ENCODE assay signal across 10 cellular contexts in genomic region chr6:43491750-43492661, GRCh38. TPM values are rescaled to one million over a fixed set of nuclear protein-coding genes. Genes with fewer than 3 reads are reported as not detected.
DNase-seq lines count a peak whose midpoint lies in the region; ATAC-seq, FAIRE-seq and TF ChIP-seq lines count a peak whose summit lies in the region.
"Had no signal": no experiment of that assay in that cellular context is flagged by ENCODE, and none has a peak within 500 bp of the region (broad histone marks: within the 10 kb centered on the region; RNA-seq: fewer than 3 reads in every experiment).

No MANE protein-coding gene starts in this region.

- in situ Hi-C loops in HepG2 (cut with HindIII; ENCODE audit: extremely low pct_ligation_motif_present, low pct_unique_long_range_greater_than_20kb): loop anchor here (5.0 kb wide), 1 partner anchor 35 kb away; the partner anchor contains the start of gene DLK2

- H3K27me3 ChIP-seq in HepG2 (ENCODE audit: control insufficient read depth in 1 of 2, insufficient read depth in 2 of 2, low read length in 2 of 2): no peaks in the 10 kb centered on the region

- H3K9ac ChIP-seq in HepG2 (ENCODE audit: insufficient read depth, low read depth, low read length): peak overlapping the region; percentile 48; the same call in 1 of the 2 replicates

- peak overlapping the region; percentile 41 for H3K4me2 ChIP-seq in HepG2 (ENCODE audit: low read depth, low read length)

- TF ChIP-seq POLR2A in HepG2 (IDR thresholded peaks at IDR 0.05; ENCODE audit: insufficient read depth in 1 of 2, low read depth in 2 of 2, low read length in 2 of 2): no peak

- no peak for TF ChIP-seq EP300 in HepG2 (IDR thresholded peaks at IDR 0.05; ENCODE audit: low read depth in 2 of 2, low read length in 2 of 2)
- TF ChIP-seq EP300 in HepG2 (CRISPR knock-in tag; IDR thresholded peaks at IDR 0.05; ENCODE audit: borderline replicate concordance): no peak

- intact Hi-C loops in HepG2 (cut with micrococcal nuclease; ENCODE audit: unreplicated experiment): loop anchor here (2.0 to 10.0 kb wide), 3 partner anchors 15 to 230 kb away; partner anchors contain the start of gene TJAP1

- FAIRE-seq in HepG2 (lab: Jason Lieb, UNC): peak; percentile 39
- FAIRE-seq: A204.1 had no signal

- ATAC-seq in HepG2 (no peak), HG03442 (IDR thresholded peaks at IDR 0.05; ENCODE audit: unreplicated experiment) (no peak)

- no peak for TF ChIP-seq CTCF in HepG2 (CRISPR knock-in tag; IDR thresholded peaks at IDR 0.05)

- H3K4me1 ChIP-seq in HepG2 (ENCODE audit: insufficient read depth, low read length): no peaks in the 10 kb centered on the region

- H3K36me3 ChIP-seq in HepG2 (replicated peaks in 1 of 2; ENCODE audit: control insufficient read depth in 1 of 2, insufficient read depth in 2 of 2, low read length in 2 of 2): peaks cover 0 to 4% of the 10 kb centered on the region in 2 experiments; a peak in 2 of 5 replicates

- H2AFZ ChIP-seq in HepG2 (ENCODE audit: low read length): no peak overlapping the region

- 82% methylated on average over 10 of the region's 10 CpGs for WGBS in HepG2 (ENCODE audit: low lambda C conversion rate)

- no peak for TF ChIP-seq RAD21 in HepG2 (CRISPR knock-in tag; IDR thresholded peaks at IDR 0.05)

- BruUV-seq in HepG2 (replicated peaks; lab: Mats Ljungman, UMichigan): no TSS peak

- POLR2A ChIA-PET in HepG2 (lab: Yijun Ruan, JAX): interaction anchor here (0.9 to 6.4 kb wide), 9 partner anchors 13 to 310 kb away, joined by 3 to 141 read pairs (median 6); partner anchors contain the start of genes ABCC10, CUL9, DLK2 and POLR1C

- H4K20me1 ChIP-seq in HepG2 (ENCODE audit: insufficient read depth, low read length): no peaks in the 10 kb centered on the region

- H3K27ac ChIP-seq in caudate nucleus (ENCODE audit: low read depth, low read length): no peak overlapping the region
- H3K27ac ChIP-seq in HepG2 (ENCODE audit: extremely low read length, insufficient read depth, low read length): no peak overlapping the region

- peaks cover 50% of the 10 kb centered on the region for H3K79me2 ChIP-seq in HepG2 (ENCODE audit: insufficient read depth, low read length)

- CTCF ChIA-PET in HepG2 (lab: Yijun Ruan, JAX; ENCODE audit: low intra/inter-chr PET ratio, low total read pairs): no interaction called here

- H3K9me3 ChIP-seq in HepG2 (ENCODE audit: low read length): no peaks in the 10 kb centered on the region

- H3K4me3 ChIP-seq in HepG2 (replicated peaks in 1 of 3; ENCODE audit: insufficient read depth in 1 of 3, low read depth in 2 of 3, low read length in 3 of 3): peak overlapping the region in 1 of 3 experiments; percentile 2; a peak in 1 of 6 replicates

- DNase-seq in NCI-H1694 treated with DMSO at 0.1 percent for 48 hours (lab: John Stamatoyannopoulos, UW): peak; percentile 24
- DNase-seq in NCI-H1694 (lab: John Stamatoyannopoulos, UW): no peak
- DNase-seq in caudate nucleus (lab: John Stamatoyannopoulos, UW): peak in 59 of 61 donors; percentile 44 to 94 (median 82)
- DNase-seq in HepG2 (ENCODE audit: low spot score): no peak
- DNase-seq in ureter (ENCODE audit: low spot score): peak; percentile 88
- DNase-seq in T-helper 2 cell: no peak
- DNase-seq in kidney glomerular epithelial cell (lab: John Stamatoyannopoulos, UW): no peak
- DNase-seq: trophoblast cell had no signal

RNA-seq across cellular contexts. Expression of gene TJAP1, which starts 14.6 kb away (rescaled TPM):
- 10.2 and 15.7 TPM in 2 replicates for total RNA-seq in HepG2 (2016; rRNA removed; fragmentation: Illumina TruSeq; extraction: Trizol)
- total RNA-seq in HepG2 (2016; cell fraction: cytosol; rRNA removed; fragmentation: Illumina TruSeq; extraction: Trizol; ENCODE audit: low read depth): 6.4 and 7.2 TPM in 2 replicates
- total RNA-seq in HepG2 (2016; cell fraction: insoluble cytoplasmic fraction; rRNA removed; fragmentation: Illumina TruSeq; extraction: Trizol): 12.5 and 16.8 TPM in 2 replicates
- 7.9 and 8.5 TPM in 2 replicates for total RNA-seq in HepG2 (2016; cell fraction: membrane; rRNA removed; fragmentation: Illumina TruSeq; extraction: Trizol)
- total RNA-seq in HepG2 (2016; cell fraction: nucleus; rRNA removed; fragmentation: Illumina TruSeq; extraction: Trizol): 22.6 and 23.5 TPM in 2 replicates
- polyA plus RNA-seq in HepG2 (2011; rRNA removed): 41.6 and 48.3 TPM in 2 replicates
- polyA plus RNA-seq in HepG2 (2011; cell fraction: cytosol; rRNA removed): 19.2 and 22.0 TPM in 2 replicates
- 220 TPM in 2 replicates for polyA plus RNA-seq in HepG2 (2011; cell fraction: nucleus; rRNA removed)
- 27.3 and 28.6 TPM in 2 replicates for polyA plus RNA-seq in HepG2 (2012)
- polyA plus RNA-seq in HepG2 (2016; cell fraction: cytosol; fragmentation: Illumina TruSeq; extraction: Trizol; ENCODE audit: low read depth): 2.1 and 2.3 TPM in 2 replicates
- polyA plus RNA-seq in HepG2 (2016; cell fraction: insoluble cytoplasmic fraction; fragmentation: Illumina TruSeq; extraction: Trizol; ENCODE audit: low read depth): 13.6 and 18.5 TPM in 2 replicates
- 6.4 and 6.8 TPM in 2 replicates for polyA plus RNA-seq in HepG2 (2016; cell fraction: membrane; fragmentation: Illumina TruSeq; extraction: Trizol; ENCODE audit: low read depth)
- polyA plus RNA-seq in HepG2 (2016; cell fraction: nucleus; fragmentation: Illumina TruSeq; extraction: Trizol; ENCODE audit: insufficient read depth, low read depth): 89.6 and 90.5 TPM in 2 replicates
- polyA minus RNA-seq in HepG2 (2011; rRNA and poly(A)+ RNA removed; ENCODE audit: low replicate concordance): 17.3 and 27.1 TPM in 2 replicates
- 9.3 and 9.7 TPM in 2 replicates for polyA minus RNA-seq in HepG2 (2011; cell fraction: cytosol; rRNA and poly(A)+ RNA removed)
- polyA minus RNA-seq in HepG2 (2011; cell fraction: nucleus; rRNA and poly(A)+ RNA removed): 38.8 and 46.0 TPM in 2 replicates
- 36.5 TPM for total RNA-seq in ureter

RNA-seq across cellular contexts. Expression of gene LRRC73, which starts 18.1 kb away (rescaled TPM):
- total RNA-seq in HepG2 (2016; rRNA removed; fragmentation: Illumina TruSeq; extraction: Trizol) (0.11 and 0.17 TPM in 2 replicates), ureter (0.57 TPM)
- 0.20 TPM in 1 of 2 replicates, not detected in the other for total RNA-seq in HepG2 (2016; cell fraction: cytosol; rRNA removed; fragmentation: Illumina TruSeq; extraction: Trizol; ENCODE audit: low read depth)
- total RNA-seq in HepG2 (2016; cell fraction: insoluble cytoplasmic fraction; rRNA removed; fragmentation: Illumina TruSeq; extraction: Trizol): 0.16 and 0.22 TPM in 2 replicates
- 0.25 and 0.45 TPM in 2 replicates for total RNA-seq in HepG2 (2016; cell fraction: membrane; rRNA removed; fragmentation: Illumina TruSeq; extraction: Trizol)
- total RNA-seq in HepG2 (2016; cell fraction: nucleus; rRNA removed; fragmentation: Illumina TruSeq; extraction: Trizol): 0.28 TPM in 1 of 2 replicates, not detected in the other
- polyA plus RNA-seq in HepG2 (2011; rRNA removed): 0.08 and 0.12 TPM in 2 replicates
- 0.05 and 0.11 TPM in 2 replicates for polyA plus RNA-seq in HepG2 (2011; cell fraction: cytosol; rRNA removed)
- 0.28 and 0.39 TPM in 2 replicates for polyA plus RNA-seq in HepG2 (2011; cell fraction: nucleus; rRNA removed)
- 0.12 and 0.17 TPM in 2 replicates for polyA plus RNA-seq in HepG2 (2012)
- 0.10 and 0.14 TPM in 2 replicates for polyA plus RNA-seq in HepG2 (2016; cell fraction: cytosol; fragmentation: Illumina TruSeq; extraction: Trizol; ENCODE audit: low read depth)
- polyA plus RNA-seq in HepG2 (2016; cell fraction: insoluble cytoplasmic fraction; fragmentation: Illumina TruSeq; extraction: Trizol; ENCODE audit: low read depth): 0.19 and 0.41 TPM in 2 replicates
- polyA plus RNA-seq in HepG2 (2016; cell fraction: membrane; fragmentation: Illumina TruSeq; extraction: Trizol; ENCODE audit: low read depth): 0.17 and 0.19 TPM in 2 replicates
- not detected in 2 replicates for polyA plus RNA-seq in HepG2 (2016; cell fraction: nucleus; fragmentation: Illumina TruSeq; extraction: Trizol; ENCODE audit: insufficient read depth, low read depth)
- polyA minus RNA-seq in HepG2 (2011; rRNA and poly(A)+ RNA removed; ENCODE audit: low replicate concordance): 0.06 and 0.09 TPM in 2 replicates
- not detected in 2 replicates for polyA minus RNA-seq in HepG2 (2011; cell fraction: cytosol; rRNA and poly(A)+ RNA removed)
- 0.50 and 0.77 TPM in 2 replicates for polyA minus RNA-seq in HepG2 (2011; cell fraction: nucleus; rRNA and poly(A)+ RNA removed)

RNA-seq across cellular contexts. Expression of gene YIPF3, which starts 24.7 kb away (rescaled TPM):
- total RNA-seq in HepG2 (2016; rRNA removed; fragmentation: Illumina TruSeq; extraction: Trizol) (51.2 and 107 TPM in 2 replicates), ureter (84.6 TPM)
- 19.3 and 20.8 TPM in 2 replicates for total RNA-seq in HepG2 (2016; cell fraction: cytosol; rRNA removed; fragmentation: Illumina TruSeq; extraction: Trizol; ENCODE audit: low read depth)
- 52.6 and 108 TPM in 2 replicates for total RNA-seq in HepG2 (2016; cell fraction: insoluble cytoplasmic fraction; rRNA removed; fragmentation: Illumina TruSeq; extraction: Trizol)
- total RNA-seq in HepG2 (2016; cell fraction: membrane; rRNA removed; fragmentation: Illumina TruSeq; extraction: Trizol): 31.6 and 33.9 TPM in 2 replicates
- total RNA-seq in HepG2 (2016; cell fraction: nucleus; rRNA removed; fragmentation: Illumina TruSeq; extraction: Trizol): 73.3 and 83.7 TPM in 2 replicates
- polyA plus RNA-seq in HepG2 (2011; rRNA removed): 206 and 248 TPM in 2 replicates
- polyA plus RNA-seq in HepG2 (2011; cell fraction: cytosol; rRNA removed): 157 and 165 TPM in 2 replicates
- 258 and 264 TPM in 2 replicates for polyA plus RNA-seq in HepG2 (2011; cell fraction: nucleus; rRNA removed)
- polyA plus RNA-seq in HepG2 (2012): 74.4 and 84.6 TPM in 2 replicates
- 20.5 and 25.2 TPM in 2 replicates for polyA plus RNA-seq in HepG2 (2016; cell fraction: cytosol; fragmentation: Illumina TruSeq; extraction: Trizol; ENCODE audit: low read depth)
- polyA plus RNA-seq in HepG2 (2016; cell fraction: insoluble cytoplasmic fraction; fragmentation: Illumina TruSeq; extraction: Trizol; ENCODE audit: low read depth): 66.6 and 70.3 TPM in 2 replicates
- 36.5 and 37.7 TPM in 2 replicates for polyA plus RNA-seq in HepG2 (2016; cell fraction: membrane; fragmentation: Illumina TruSeq; extraction: Trizol; ENCODE audit: low read depth)
- polyA plus RNA-seq in HepG2 (2016; cell fraction: nucleus; fragmentation: Illumina TruSeq; extraction: Trizol; ENCODE audit: insufficient read depth, low read depth): 171 and 181 TPM in 2 replicates
- polyA minus RNA-seq in HepG2 (2011; rRNA and poly(A)+ RNA removed; ENCODE audit: low replicate concordance): 223 and 558 TPM in 2 replicates
- polyA minus RNA-seq in HepG2 (2011; cell fraction: cytosol; rRNA and poly(A)+ RNA removed): 65.6 and 67.3 TPM in 2 replicates
- polyA minus RNA-seq in HepG2 (2011; cell fraction: nucleus; rRNA and poly(A)+ RNA removed): 65.1 and 74.2 TPM in 2 replicates

RNA-seq across cellular contexts. Expression of gene POLR1C, which starts 24.9 kb away (rescaled TPM):
- total RNA-seq in HepG2 (2016; rRNA removed; fragmentation: Illumina TruSeq; extraction: Trizol) (72.2 and 75.6 TPM in 2 replicates), ureter (60.4 TPM)
- total RNA-seq in HepG2 (2016; cell fraction: cytosol; rRNA removed; fragmentation: Illumina TruSeq; extraction: Trizol; ENCODE audit: low read depth): 19.4 and 24.1 TPM in 2 replicates
- total RNA-seq in HepG2 (2016; cell fraction: insoluble cytoplasmic fraction; rRNA removed; fragmentation: Illumina TruSeq; extraction: Trizol): 70.2 and 74.8 TPM in 2 replicates
- 23.7 and 25.3 TPM in 2 replicates for total RNA-seq in HepG2 (2016; cell fraction: membrane; rRNA removed; fragmentation: Illumina TruSeq; extraction: Trizol)
- 59.4 and 67.1 TPM in 2 replicates for total RNA-seq in HepG2 (2016; cell fraction: nucleus; rRNA removed; fragmentation: Illumina TruSeq; extraction: Trizol)
- polyA plus RNA-seq in HepG2 (2011; rRNA removed): 55.2 and 62.6 TPM in 2 replicates
- polyA plus RNA-seq in HepG2 (2011; cell fraction: cytosol; rRNA removed): 38.9 and 45.7 TPM in 2 replicates
- polyA plus RNA-seq in HepG2 (2011; cell fraction: nucleus; rRNA removed): 96.3 and 102 TPM in 2 replicates
- polyA plus RNA-seq in HepG2 (2012): 50.7 and 62.3 TPM in 2 replicates
- 7.2 and 7.7 TPM in 2 replicates for polyA plus RNA-seq in HepG2 (2016; cell fraction: cytosol; fragmentation: Illumina TruSeq; extraction: Trizol; ENCODE audit: low read depth)
- polyA plus RNA-seq in HepG2 (2016; cell fraction: insoluble cytoplasmic fraction; fragmentation: Illumina TruSeq; extraction: Trizol; ENCODE audit: low read depth): 58.7 and 61.6 TPM in 2 replicates
- polyA plus RNA-seq in HepG2 (2016; cell fraction: membrane; fragmentation: Illumina TruSeq; extraction: Trizol; ENCODE audit: low read depth): 9.7 and 11.7 TPM in 2 replicates
- polyA plus RNA-seq in HepG2 (2016; cell fraction: nucleus; fragmentation: Illumina TruSeq; extraction: Trizol; ENCODE audit: insufficient read depth, low read depth): 97.9 and 104 TPM in 2 replicates
- 40.9 and 99.4 TPM in 2 replicates for polyA minus RNA-seq in HepG2 (2011; rRNA and poly(A)+ RNA removed; ENCODE audit: low replicate concordance)
- polyA minus RNA-seq in HepG2 (2011; cell fraction: cytosol; rRNA and poly(A)+ RNA removed): 17.0 and 20.2 TPM in 2 replicates
- 41.5 and 42.6 TPM in 2 replicates for polyA minus RNA-seq in HepG2 (2011; cell fraction: nucleus; rRNA and poly(A)+ RNA removed)

RNA-seq across cellular contexts. Expression of gene DLK2, which starts 36.7 kb away (rescaled TPM):
- total RNA-seq in HepG2 (2016; rRNA removed; fragmentation: Illumina TruSeq; extraction: Trizol) (0.74 and 1.2 TPM in 2 replicates), ureter (3.2 TPM)
- 0.62 and 0.81 TPM in 2 replicates for total RNA-seq in HepG2 (2016; cell fraction: cytosol; rRNA removed; fragmentation: Illumina TruSeq; extraction: Trizol; ENCODE audit: low read depth)
- 1.1 and 1.4 TPM in 2 replicates for total RNA-seq in HepG2 (2016; cell fraction: insoluble cytoplasmic fraction; rRNA removed; fragmentation: Illumina TruSeq; extraction: Trizol)
- total RNA-seq in HepG2 (2016; cell fraction: membrane; rRNA removed; fragmentation: Illumina TruSeq; extraction: Trizol): 0.71 and 1.7 TPM in 2 replicates
- total RNA-seq in HepG2 (2016; cell fraction: nucleus; rRNA removed; fragmentation: Illumina TruSeq; extraction: Trizol): 0.81 TPM in 2 replicates
- 3.8 and 5.9 TPM in 2 replicates for polyA plus RNA-seq in HepG2 (2011; rRNA removed)
- polyA plus RNA-seq in HepG2 (2011; cell fraction: cytosol; rRNA removed): 5.4 and 6.3 TPM in 2 replicates
- 5.7 and 8.0 TPM in 2 replicates for polyA plus RNA-seq in HepG2 (2011; cell fraction: nucleus; rRNA removed)
- 3.9 and 4.0 TPM in 2 replicates for polyA plus RNA-seq in HepG2 (2012)
- polyA plus RNA-seq in HepG2 (2016; cell fraction: cytosol; fragmentation: Illumina TruSeq; extraction: Trizol; ENCODE audit: low read depth): 1.2 TPM in 2 replicates
- 0.61 and 0.65 TPM in 2 replicates for polyA plus RNA-seq in HepG2 (2016; cell fraction: insoluble cytoplasmic fraction; fragmentation: Illumina TruSeq; extraction: Trizol; ENCODE audit: low read depth)
- 1.1 and 2.0 TPM in 2 replicates for polyA plus RNA-seq in HepG2 (2016; cell fraction: membrane; fragmentation: Illumina TruSeq; extraction: Trizol; ENCODE audit: low read depth)
- polyA plus RNA-seq in HepG2 (2016; cell fraction: nucleus; fragmentation: Illumina TruSeq; extraction: Trizol; ENCODE audit: insufficient read depth, low read depth): 1.5 and 2.0 TPM in 2 replicates
- 2.9 and 10.0 TPM in 2 replicates for polyA minus RNA-seq in HepG2 (2011; rRNA and poly(A)+ RNA removed; ENCODE audit: low replicate concordance)
- 2.9 and 3.3 TPM in 2 replicates for polyA minus RNA-seq in HepG2 (2011; cell fraction: cytosol; rRNA and poly(A)+ RNA removed)
- 1.7 TPM in 2 replicates for polyA minus RNA-seq in HepG2 (2011; cell fraction: nucleus; rRNA and poly(A)+ RNA removed)

Comparison
In these comparisons a context has a peak if more than half of its experiments do, and no peak if none do; other contexts are left out.
1. DNase-seq: peak in NCI-H1694 treated with DMSO at 0.1 percent for 48 hours (single experiment), caudate nucleus (59 of 61) and ureter (single experiment); none in NCI-H1694 (single experiment), HepG2 (single experiment), T-helper 2 cell (0 of 5) and kidney glomerular epithelial cell (single experiment).